In genomic region chr11:8681837-8682218, GRCh38 we compare ENCODE assay signal across 1 cellular context.
A peak's percentile ranks its signal among the peaks of the same experiment; 100 is the strongest.
TF ChIP-seq lines count a peak whose summit lies in the region.

No MANE protein-coding gene starts in this region.

TF ChIP-seq in K562, 482 proteins besides CTCF, POLR2A, EP300 and RAD21:
- TF ChIP-seq GTF2B (IDR thresholded peaks at IDR 0.05; ENCODE audit: extremely low read depth, insufficient read length), result no peak
- 0 out of 2 replicates have a peak, but pooled peaks have one; percentile 21 for TF ChIP-seq NFRKB (IDR thresholded peaks at IDR 0.05; ENCODE audit: low read depth)
- TF ChIP-seq ZNF449 (CRISPR knock-in tag; IDR thresholded peaks at IDR 0.05), result no peak
- TF ChIP-seq FUS (optimal IDR thresholded peaks at IDR 0.05; ENCODE audit: low read depth, low read length), result no peak
- TF ChIP-seq ZNF766 (CRISPR knock-in tag; conservative IDR thresholded peaks at IDR 0.05), result 0 out of 2 replicates have a peak, but pooled peaks have one; percentile 42
- TF ChIP-seq ZNF121 (CRISPR knock-in tag; conservative IDR thresholded peaks at IDR 0.05), result peak; percentile 87
- TF ChIP-seq FOSL1 (tag; conservative IDR thresholded peaks at IDR 0.05), result peak; percentile 36; the same call in 1 of the 2 replicates
- peak; percentile 57; the same call in 1 of the 2 replicates for TF ChIP-seq ZC3H4 (CRISPR knock-in tag; IDR thresholded peaks at IDR 0.05; ENCODE audit: borderline replicate concordance)
- 0 out of 2 replicates have a peak, but pooled peaks have one; percentile 18 for TF ChIP-seq ZNF584 (CRISPR knock-in tag; IDR thresholded peaks at IDR 0.05; ENCODE audit: low read depth)
- 0 out of 2 replicates have a peak, but pooled peaks have one; percentile 18 for TF ChIP-seq SREBF2 (CRISPR knock-in tag; IDR thresholded peaks at IDR 0.05)
- TF ChIP-seq ZNF592 (IDR thresholded peaks at IDR 0.05), result no peak
- 0 out of 2 replicates have a peak, but pooled peaks have one; percentile 35 for TF ChIP-seq ATF6 (CRISPR knock-in tag; IDR thresholded peaks at IDR 0.05)
- no peak for TF ChIP-seq PRDM10 (IDR thresholded peaks at IDR 0.05; ENCODE audit: partially characterized antibody)
- TF ChIP-seq ZNF785 (CRISPR knock-in tag; IDR thresholded peaks at IDR 0.05), result no peak
- no peak for TF ChIP-seq XRCC4 (IDR thresholded peaks at IDR 0.05; ENCODE audit: extremely low read depth, insufficient read depth, insufficient read length)
